Comparison of ENCODE assay signal across 8 cellular contexts in genomic region chr14:50830932-50831703, GRCh38. TPM values are rescaled to one million over a fixed set of nuclear protein-coding genes. Genes with fewer than 3 reads are reported as not detected.
DNase-seq lines count a peak whose midpoint lies in the region; ATAC-seq, FAIRE-seq and TF ChIP-seq lines count a peak whose summit lies in the region.

Gene NIN, minus strand, starts transcription at chr14:50831162. Its CDS starts 9,106 bp downstream, at chr14:50822056.

- no peaks in the 10 kb centered on the region for H3K9me3 ChIP-seq in kidney (ENCODE audit: control insufficient read depth in 1 of 2, low read length in 2 of 2)

- TF ChIP-seq CTCF in activated B cell treated with CpG ODN at 0.5 μM for 24 hours (IDR thresholded peaks at IDR 0.05) (no peak), kidney (IDR thresholded peaks at IDR 0.05; ENCODE audit: borderline replicate concordance, extremely low read depth, insufficient read depth) (no peak)

- peak within 1 kb of the TSS; percentile 7 to 65 for H3K9ac ChIP-seq in kidney (ENCODE audit: low read length in 2 of 2)

- no peaks in the 10 kb centered on the region for H3K36me3 ChIP-seq in kidney (ENCODE audit: control insufficient read depth in 1 of 2, insufficient read depth in 2 of 2, low read length in 2 of 2)

- peaks cover 0 to 8% of the 10 kb centered on the region in 2 donors for H3K4me1 ChIP-seq in kidney (ENCODE audit: control insufficient read depth in 1 of 2, insufficient read depth in 1 of 2, low read depth in 1 of 2, low read length in 2 of 2)

- ATAC-seq in GM18517 (IDR thresholded peaks at IDR 0.05; ENCODE audit: unreplicated experiment), result peak; percentile 57
- peak; percentile 77 for ATAC-seq in HG03039 (IDR thresholded peaks at IDR 0.05; ENCODE audit: unreplicated experiment)
- peak; percentile 83 for ATAC-seq in activated B cell treated with CpG ODN at 0.5 μM for 24 hours (ENCODE audit: low read depth)
- peak; percentile 77 for ATAC-seq in central memory CD8-positive, alpha-beta T cell (replicated peaks; ENCODE audit: extremely low read depth, poor library complexity, severe bottlenecking)

- POLR2A ChIA-PET in activated B cell treated with CpG ODN at 0.5 μM for 24 hours (lab: Charles Lee), result interaction anchor here (0.6 to 7.5 kb wide), 12 partner anchors 9 to 163 kb away, joined by 3 to 143 read pairs (median 8); partner anchors contain the start of gene SAV1

- H3K4me3 ChIP-seq in kidney (ENCODE audit: low read length in 2 of 2), result peak within 1 kb of the TSS; percentile 83 to 87

- H3K27ac ChIP-seq in kidney (ENCODE audit: low read depth in 2 of 2, low read length in 2 of 2), result peak within 1 kb of the TSS; percentile 40 to 80

- intact Hi-C loops in activated B cell treated with CpG ODN at 0.5 μM for 24 hours (cut with micrococcal nuclease) (loop anchor here (1.0 to 5.0 kb wide), 10 partner anchors 9 to 519 kb away; partner anchors contain the start of genes DMAC2L and L2HGDH), kidney (cut with DNase I) (no loop called here)

- DNase-seq in A172 (ENCODE audit: low spot score), result no peak
- DNase-seq in NCI-H2171 (lab: John Stamatoyannopoulos, UW), result peak; percentile 80
- DNase-seq in activated B cell treated with CpG ODN at 0.5 μM for 24 hours, result peak; percentile 81
- peak; percentile 55 to 59 for DNase-seq in central memory CD8-positive, alpha-beta T cell (ENCODE audit: low spot score in 2 of 2)
- peak; percentile 92 for DNase-seq in kidney
- DNase-seq in stimulated activated CD4-positive, alpha-beta T cell treated with anti-CD3 and anti-CD28 coated beads, Interleukin-15, amount 100 ng/mL, for 24 hours, result peak; percentile 82

- peak within 1 kb of the TSS; percentile 98 for H3K27ac Mint-ChIP-seq in activated B cell treated with CpG ODN at 0.5 μM for 24 hours
- peak within 1 kb of the TSS; percentile 97 for H3K27ac Mint-ChIP-seq in central memory CD8-positive, alpha-beta T cell (ENCODE audit: low read depth)

- FAIRE-seq in kidney (lab: Jason Lieb, UNC), result no peak

- CTCF ChIA-PET in activated B cell treated with CpG ODN at 0.5 μM for 24 hours (lab: Charles Lee), result interaction anchor here (1.3 to 6.1 kb wide), 4 partner anchors 29 to 54 kb away, joined by 3 to 47 read pairs (median 34); no protein-coding TSS in a partner anchor

- no peaks in the 10 kb centered on the region for H3K27me3 Mint-ChIP-seq in activated B cell treated with CpG ODN at 0.5 μM for 24 hours
- no peaks in the 10 kb centered on the region for H3K27me3 Mint-ChIP-seq in central memory CD8-positive, alpha-beta T cell

- H3K36me3 Mint-ChIP-seq in activated B cell treated with CpG ODN at 0.5 μM for 24 hours (ENCODE audit: low read depth), result peaks cover 35% of the 10 kb centered on the region
- H3K36me3 Mint-ChIP-seq in central memory CD8-positive, alpha-beta T cell (ENCODE audit: insufficient read depth), result peaks cover 21% of the 10 kb centered on the region

- peak within 1 kb of the TSS; percentile 98 for H3K4me3 Mint-ChIP-seq in activated B cell treated with CpG ODN at 0.5 μM for 24 hours
- H3K4me3 Mint-ChIP-seq in central memory CD8-positive, alpha-beta T cell, result peak within 1 kb of the TSS; percentile 92

- H3K9me3 Mint-ChIP-seq in activated B cell treated with CpG ODN at 0.5 μM for 24 hours, result no peaks in the 10 kb centered on the region
- H3K9me3 Mint-ChIP-seq in central memory CD8-positive, alpha-beta T cell, result no peaks in the 10 kb centered on the region

- H3K4me1 Mint-ChIP-seq in activated B cell treated with CpG ODN at 0.5 μM for 24 hours, result peaks cover 72% of the 10 kb centered on the region
- H3K4me1 Mint-ChIP-seq in central memory CD8-positive, alpha-beta T cell, result peaks cover 68% of the 10 kb centered on the region

RNA-seq across cellular contexts. Expression of gene NIN, which starts in this region (rescaled TPM):
- total RNA-seq in A172 (2014; rRNA removed; shearing (Covaris generic)), result 17.7 and 19.2 TPM in 2 replicates
- total RNA-seq in activated B cell treated with CpG ODN at 0.5 μM for 24 hours (145 and 156 TPM in 2 replicates), kidney (40.0 TPM)
- polyA plus RNA-seq in kidney (ENCODE audit: insufficient read depth, low read depth, low replicate concordance), result 3.6 TPM
